21 cellular contexts compared by ENCODE assay signal in genomic region chr5:103542441-103542840, GRCh38.
"Had no signal": no experiment of that assay in that cellular context is flagged by ENCODE, and none has a peak within 500 bp of the region (broad histone marks: within the 10 kb centered on the region; RNA-seq: fewer than 3 reads in every experiment).

No MANE protein-coding gene starts in this region.

- H3K4me3 Mint-ChIP-seq: dendritic cell treated with granulocyte-macrophage colony-stimulating factor and Interleukin-4, amounts not matched to agents 40 ng/mL and 50 ng/mL, for 4 days; effector memory CD8-positive, alpha-beta T cell; endodermal cell; naive thymus-derived CD4-positive, alpha-beta T cell had no signal

- H3K27ac Mint-ChIP-seq: dendritic cell treated with granulocyte-macrophage colony-stimulating factor and Interleukin-4, amounts not matched to agents 40 ng/mL and 50 ng/mL, for 4 days; effector memory CD8-positive, alpha-beta T cell; endodermal cell; naive thymus-derived CD4-positive, alpha-beta T cell had no signal

- ATAC-seq: effector memory CD8-positive, alpha-beta T cell; gastrocnemius medialis; heart right ventricle; left cardiac atrium; left lung; left ventricle myocardium superior; lower lobe of right lung; naive thymus-derived CD4-positive, alpha-beta T cell had no signal

- H3K36me3 Mint-ChIP-seq: naive thymus-derived CD4-positive, alpha-beta T cell had no signal

- H3K4me1 Mint-ChIP-seq: endodermal cell; naive thymus-derived CD4-positive, alpha-beta T cell had no signal

- DNase-seq: colonic mucosa; cortex of kidney; effector CD8-positive, alpha-beta T cell; effector memory CD8-positive, alpha-beta T cell; endodermal cell; foreskin fibroblast; foreskin melanocyte; gastrocnemius medialis; glutamatergic neuron; head of caudate nucleus; heart right ventricle; hippocampal formation; left cardiac atrium; left lung; left ventricle myocardium superior; lower lobe of right lung; mesenchymal stem cell; midbrain; naive thymus-derived CD4-positive, alpha-beta T cell had no signal

- H3K27ac ChIP-seq: colonic mucosa, esophagus muscularis mucosa, gastrocnemius medialis, heart right ventricle, left lung, lower lobe of right lung had no signal

- H3K27me3 Mint-ChIP-seq: dendritic cell treated with granulocyte-macrophage colony-stimulating factor and Interleukin-4, amounts not matched to agents 40 ng/mL and 50 ng/mL, for 4 days; effector memory CD8-positive, alpha-beta T cell had no signal

- H3K27me3 ChIP-seq: colonic mucosa, esophagus muscularis mucosa, gastrocnemius medialis, heart right ventricle, left lung had no signal

- H3K9me3 Mint-ChIP-seq: dendritic cell treated with granulocyte-macrophage colony-stimulating factor and Interleukin-4, amounts not matched to agents 40 ng/mL and 50 ng/mL, for 4 days; effector memory CD8-positive, alpha-beta T cell; endodermal cell; naive thymus-derived CD4-positive, alpha-beta T cell had no signal

- H3K36me3 ChIP-seq: colonic mucosa, esophagus muscularis mucosa, gastrocnemius medialis, heart right ventricle, left lung, lower lobe of right lung had no signal

- H3K9me3 ChIP-seq: colonic mucosa, esophagus muscularis mucosa, gastrocnemius medialis, heart right ventricle, left lung, lower lobe of right lung had no signal

- H3K4me1 ChIP-seq: colonic mucosa, esophagus muscularis mucosa, gastrocnemius medialis, heart right ventricle, left lung, lower lobe of right lung had no signal

- H3K4me3 ChIP-seq: colonic mucosa, esophagus muscularis mucosa, gastrocnemius medialis, heart right ventricle, left lung, lower lobe of right lung had no signal
